1 cellular context compared by ENCODE assay signal in genomic region chr9:113228130-113228665, GRCh38.
TF ChIP-seq lines count a peak whose summit lies in the region.

No MANE protein-coding gene starts in this region.

TF ChIP-seq in K562, 482 proteins besides CTCF, POLR2A, EP300 and RAD21 (continued from another document and continues in another):
- TF ChIP-seq CEBPZ (IDR thresholded peaks at IDR 0.05; ENCODE audit: borderline replicate concordance, low read depth, low read length) (no peak), ZNF57 (CRISPR knock-in tag; IDR thresholded peaks at IDR 0.05) (no peak), ZBTB17 (CRISPR knock-in tag; IDR thresholded peaks at IDR 0.05) (no peak), ZNF41 (CRISPR knock-in tag; conservative IDR thresholded peaks at IDR 0.05) (no peak), ILK (tag; IDR thresholded peaks at IDR 0.05; ENCODE audit: borderline replicate concordance, low read depth) (no peak), ZNF217 (CRISPR knock-in tag; IDR thresholded peaks at IDR 0.05) (no peak), SMAD3 (CRISPR knock-in tag; conservative IDR thresholded peaks at IDR 0.05) (no peak), ZNF175 (CRISPR knock-in tag; IDR thresholded peaks at IDR 0.05; ENCODE audit: low read depth) (peak; percentile 95), RBM15 (IDR thresholded peaks at IDR 0.05; ENCODE audit: insufficient read depth, low read length) (no peak), NBN (IDR thresholded peaks at IDR 0.05; ENCODE audit: low read depth) (no peak), CHD4 (IDR thresholded peaks at IDR 0.05; ENCODE audit: insufficient read depth, insufficient replicate concordance, low read depth, low read length, poor library complexity, severe bottlenecking) (no peak), ZNF146 (CRISPR knock-in tag; IDR thresholded peaks at IDR 0.05; ENCODE audit: unreplicated experiment) (no peak), POLR2AphosphoS5 (IDR thresholded peaks at IDR 0.05; ENCODE audit: control insufficient read depth, insufficient read depth, low read depth, low read length) (no peak), ASH1L (IDR thresholded peaks at IDR 0.05; ENCODE audit: borderline replicate concordance, low read depth, partially characterized antibody) (no peak), PRPF4 (IDR thresholded peaks at IDR 0.05; ENCODE audit: insufficient read depth, low read depth, low read length, poor library complexity, severe bottlenecking) (no peak), C11orf30 (IDR thresholded peaks at IDR 0.05; ENCODE audit: low read depth) (no peak), KDM4B (IDR thresholded peaks at IDR 0.05; ENCODE audit: borderline replicate concordance in 2 of 2, low read depth in 1 of 2) (no peak), RBM34 (IDR thresholded peaks at IDR 0.05; ENCODE audit: borderline replicate concordance, insufficient read depth, low read length) (no peak), ATF1 (CRISPR knock-in tag; IDR thresholded peaks at IDR 0.05) (no peak), ATF1 (tag; IDR thresholded peaks at IDR 0.05) (peak; percentile 34; the same call in 1 of the 2 replicates), ETS2 (tag; IDR thresholded peaks at IDR 0.05; ENCODE audit: borderline replicate concordance, poor library complexity, severe bottlenecking) (no peak), LEF1 (IDR thresholded peaks at IDR 0.05) (no peak), MYBL2 (IDR thresholded peaks at IDR 0.05; ENCODE audit: low read depth) (no peak), MYBL2 (CRISPR knock-in tag; IDR thresholded peaks at IDR 0.05; ENCODE audit: borderline replicate concordance) (no peak), MIER1 (IDR thresholded peaks at IDR 0.05; ENCODE audit: low read depth) (no peak), SP2 (IDR thresholded peaks at IDR 0.05; ENCODE audit: extremely low read depth, low read depth, low read length, poor library complexity, severe bottlenecking) (no peak), NONO (IDR thresholded peaks at IDR 0.05; ENCODE audit: low read depth in 2 of 2, low read length in 1 of 2) (no peak), CXXC5 (CRISPR knock-in tag; IDR thresholded peaks at IDR 0.05) (0 out of 2 replicates have a peak, but pooled peaks have one; percentile 8), IRF1 (CRISPR knock-in tag; IDR thresholded peaks at IDR 0.05; ENCODE audit: borderline replicate concordance) (no peak), YBX1 (IDR thresholded peaks at IDR 0.05) (no peak), ZFP1 (CRISPR knock-in tag; IDR thresholded peaks at IDR 0.05) (no peak), HNRNPK (IDR thresholded peaks at IDR 0.05; ENCODE audit: low read depth, low read length, poor library complexity, severe bottlenecking) (no peak), ZNF77 (CRISPR knock-in tag; IDR thresholded peaks at IDR 0.05) (no peak), JUND (IDR thresholded peaks at IDR 0.05; ENCODE audit: borderline replicate concordance, low read depth, low read length) (no peak), JUND (tag; IDR thresholded peaks at IDR 0.05; ENCODE audit: borderline replicate concordance, low read depth, low read length) (no peak), MAFG (tag; conservative IDR thresholded peaks at IDR 0.05) (no peak), ZBTB12 (CRISPR knock-in tag; IDR thresholded peaks at IDR 0.05) (0 out of 2 replicates have a peak, but pooled peaks have one; percentile 40), ZFX (CRISPR knock-in tag; IDR thresholded peaks at IDR 0.05) (no peak), KLF10 (CRISPR knock-in tag; IDR thresholded peaks at IDR 0.05) (no peak), SREBF1 (IDR thresholded peaks at IDR 0.05; ENCODE audit: borderline replicate concordance, low read depth, low read length) (no peak), HBP1 (CRISPR knock-in tag; IDR thresholded peaks at IDR 0.05) (no peak), FOXK1 (CRISPR knock-in tag; IDR thresholded peaks at IDR 0.05; ENCODE audit: borderline replicate concordance) (no peak), BDP1 (IDR thresholded peaks at IDR 0.05; ENCODE audit: insufficient read depth, insufficient read length) (no peak), TCFL5 (CRISPR knock-in tag; conservative IDR thresholded peaks at IDR 0.05) (no peak), ZSCAN29 (IDR thresholded peaks at IDR 0.05) (no peak), ZNF384 (IDR thresholded peaks at IDR 0.05; ENCODE audit: low read depth, low read length) (no peak), ZNF75A (CRISPR knock-in tag; IDR thresholded peaks at IDR 0.05) (no peak), NFXL1 (CRISPR knock-in tag; IDR thresholded peaks at IDR 0.05) (no peak), ZNF444 (CRISPR knock-in tag; IDR thresholded peaks at IDR 0.05) (no peak), TEAD1 (CRISPR knock-in tag; IDR thresholded peaks at IDR 0.05) (0 out of 4 replicates have a peak, but pooled peaks of 1 of the 2 experiments have one; percentile 8), SNRNP70 (optimal IDR thresholded peaks at IDR 0.05; ENCODE audit: low read depth, low read length) (no peak), XRCC3 (IDR thresholded peaks at IDR 0.05) (no peak), TOE1 (IDR thresholded peaks at IDR 0.05; ENCODE audit: borderline replicate concordance) (peak; percentile 75; the same call in 1 of the 2 replicates), TOE1 (CRISPR knock-in tag; IDR thresholded peaks at IDR 0.05; ENCODE audit: borderline replicate concordance, low read depth) (no peak), MXI1 (IDR thresholded peaks at IDR 0.05; ENCODE audit: low read depth, low read length) (no peak), CREM (IDR thresholded peaks at IDR 0.05; ENCODE audit: low read depth) (peak; percentile 77), SMAD2 (IDR thresholded peaks at IDR 0.05; ENCODE audit: low read depth, low read length) (no peak), L3MBTL2 (IDR thresholded peaks at IDR 0.05) (peak; percentile 84), HNRNPLL (IDR thresholded peaks at IDR 0.05; ENCODE audit: low read depth, low read length, poor library complexity, severe bottlenecking) (no peak)
- TF ChIP-seq, protein P1, sequence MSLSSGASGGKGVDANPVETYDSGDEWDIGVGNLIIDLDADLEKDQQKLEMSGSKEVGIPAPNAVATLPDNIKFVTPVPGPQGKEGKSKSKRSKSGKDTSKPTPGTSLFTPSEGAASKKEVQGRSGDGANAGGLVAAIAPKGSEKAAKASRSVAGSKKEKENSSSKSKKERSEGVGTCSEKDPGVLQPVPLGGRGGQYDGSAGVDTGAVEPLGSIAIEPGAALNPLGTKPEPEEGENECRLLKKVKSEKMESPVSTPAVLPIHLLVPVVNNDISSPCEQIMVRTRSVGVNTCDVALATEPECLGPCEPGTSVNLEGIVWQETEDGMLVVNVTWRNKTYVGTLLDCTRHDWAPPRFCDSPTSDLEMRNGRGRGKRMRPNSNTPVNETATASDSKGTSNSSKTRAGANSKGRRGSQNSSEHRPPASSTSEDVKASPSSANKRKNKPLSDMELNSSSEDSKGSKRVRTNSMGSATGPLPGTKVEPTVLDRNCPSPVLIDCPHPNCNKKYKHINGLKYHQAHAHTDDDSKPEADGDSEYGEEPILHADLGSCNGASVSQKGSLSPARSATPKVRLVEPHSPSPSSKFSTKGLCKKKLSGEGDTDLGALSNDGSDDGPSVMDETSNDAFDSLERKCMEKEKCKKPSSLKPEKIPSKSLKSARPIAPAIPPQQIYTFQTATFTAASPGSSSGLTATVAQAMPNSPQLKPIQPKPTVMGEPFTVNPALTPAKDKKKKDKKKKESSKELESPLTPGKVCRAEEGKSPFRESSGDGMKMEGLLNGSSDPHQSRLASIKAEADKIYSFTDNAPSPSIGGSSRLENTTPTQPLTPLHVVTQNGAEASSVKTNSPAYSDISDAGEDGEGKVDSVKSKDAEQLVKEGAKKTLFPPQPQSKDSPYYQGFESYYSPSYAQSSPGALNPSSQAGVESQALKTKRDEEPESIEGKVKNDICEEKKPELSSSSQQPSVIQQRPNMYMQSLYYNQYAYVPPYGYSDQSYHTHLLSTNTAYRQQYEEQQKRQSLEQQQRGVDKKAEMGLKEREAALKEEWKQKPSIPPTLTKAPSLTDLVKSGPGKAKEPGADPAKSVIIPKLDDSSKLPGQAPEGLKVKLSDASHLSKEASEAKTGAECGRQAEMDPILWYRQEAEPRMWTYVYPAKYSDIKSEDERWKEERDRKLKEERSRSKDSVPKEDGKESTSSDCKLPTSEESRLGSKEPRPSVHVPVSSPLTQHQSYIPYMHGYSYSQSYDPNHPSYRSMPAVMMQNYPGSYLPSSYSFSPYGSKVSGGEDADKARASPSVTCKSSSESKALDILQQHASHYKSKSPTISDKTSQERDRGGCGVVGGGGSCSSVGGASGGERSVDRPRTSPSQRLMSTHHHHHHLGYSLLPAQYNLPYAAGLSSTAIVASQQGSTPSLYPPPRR (CRISPR knock-in tag; IDR thresholded peaks at IDR 0.05; ENCODE audit: borderline replicate concordance), result no peak
- TF ChIP-seq, protein P2, sequence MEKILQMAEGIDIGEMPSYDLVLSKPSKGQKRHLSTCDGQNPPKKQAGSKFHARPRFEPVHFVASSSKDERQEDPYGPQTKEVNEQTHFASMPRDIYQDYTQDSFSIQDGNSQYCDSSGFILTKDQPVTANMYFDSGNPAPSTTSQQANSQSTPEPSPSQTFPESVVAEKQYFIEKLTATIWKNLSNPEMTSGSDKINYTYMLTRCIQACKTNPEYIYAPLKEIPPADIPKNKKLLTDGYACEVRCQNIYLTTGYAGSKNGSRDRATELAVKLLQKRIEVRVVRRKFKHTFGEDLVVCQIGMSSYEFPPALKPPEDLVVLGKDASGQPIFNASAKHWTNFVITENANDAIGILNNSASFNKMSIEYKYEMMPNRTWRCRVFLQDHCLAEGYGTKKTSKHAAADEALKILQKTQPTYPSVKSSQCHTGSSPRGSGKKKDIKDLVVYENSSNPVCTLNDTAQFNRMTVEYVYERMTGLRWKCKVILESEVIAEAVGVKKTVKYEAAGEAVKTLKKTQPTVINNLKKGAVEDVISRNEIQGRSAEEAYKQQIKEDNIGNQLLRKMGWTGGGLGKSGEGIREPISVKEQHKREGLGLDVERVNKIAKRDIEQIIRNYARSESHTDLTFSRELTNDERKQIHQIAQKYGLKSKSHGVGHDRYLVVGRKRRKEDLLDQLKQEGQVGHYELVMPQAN (IDR thresholded peaks at IDR 0.05; ENCODE audit: borderline replicate concordance), result no peak
- TF ChIP-seq, protein P3, sequence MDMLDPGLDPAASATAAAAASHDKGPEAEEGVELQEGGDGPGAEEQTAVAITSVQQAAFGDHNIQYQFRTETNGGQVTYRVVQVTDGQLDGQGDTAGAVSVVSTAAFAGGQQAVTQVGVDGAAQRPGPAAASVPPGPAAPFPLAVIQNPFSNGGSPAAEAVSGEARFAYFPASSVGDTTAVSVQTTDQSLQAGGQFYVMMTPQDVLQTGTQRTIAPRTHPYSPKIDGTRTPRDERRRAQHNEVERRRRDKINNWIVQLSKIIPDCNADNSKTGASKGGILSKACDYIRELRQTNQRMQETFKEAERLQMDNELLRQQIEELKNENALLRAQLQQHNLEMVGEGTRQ (CRISPR knock-in tag; IDR thresholded peaks at IDR 0.05), result peak; percentile 22; the same call in 1 of the 2 replicates
